8 cellular contexts compared by ENCODE assay signal in the genomic region with DNA sequence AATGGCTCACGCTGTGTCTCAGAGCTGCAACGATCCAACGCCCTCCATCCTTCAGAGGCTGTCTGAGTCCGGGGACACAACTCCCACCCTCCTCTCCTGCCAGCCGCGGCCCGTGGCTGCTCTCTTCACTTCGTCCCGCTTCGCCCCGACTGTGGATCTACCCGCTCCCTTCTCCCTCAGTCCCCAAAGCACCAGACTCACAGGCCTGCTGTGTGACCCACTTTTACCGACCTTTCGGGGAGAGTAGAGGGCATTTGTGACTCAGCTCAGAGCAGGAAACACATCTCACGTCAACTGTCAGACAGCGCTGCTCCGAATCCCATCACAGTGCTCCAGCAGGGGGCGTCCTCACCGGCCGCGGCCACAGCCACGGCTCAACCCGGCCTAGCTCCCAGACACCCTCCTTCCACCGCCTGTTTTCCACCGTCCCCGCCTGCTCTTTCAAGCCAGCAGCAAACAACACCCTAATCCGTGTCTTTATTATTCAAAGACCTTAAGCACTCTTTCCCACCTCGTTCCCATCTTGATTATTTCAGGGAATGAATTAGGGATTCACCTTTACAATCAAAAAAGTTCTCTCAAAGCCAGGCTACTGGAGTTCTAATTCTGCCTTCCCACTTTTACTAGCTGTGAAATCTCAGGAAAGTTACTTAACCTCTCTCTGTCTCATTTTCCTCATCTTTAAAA. TPM values are rescaled to one million over a fixed set of nuclear protein-coding genes. Genes with fewer than 3 reads are reported as not detected.
DNase-seq lines count a peak whose midpoint lies in the region; ATAC-seq and TF ChIP-seq lines count a peak whose summit lies in the region.

No MANE protein-coding gene starts in this region.

- WGBS in suprapubic skin: 20% methylated on average over 28 of the region's 28 CpGs

- H3K4me3 ChIP-seq in ACC112 (ENCODE audit: low read depth, low read length): 0 out of 2 replicates have a peak overlapping the region, but pooled peaks have one; percentile 14
- H3K4me3 ChIP-seq in suprapubic skin: peak overlapping the region; percentile 19

- peak in 63 of 76 experiments; percentile 9 to 79 (median 53) for DNase-seq in HUDEP-2 (lab: John Stamatoyannopoulos, UW; ENCODE audit: unreplicated experiment in 76 of 76)
- DNase-seq in SK-N-DZ (ENCODE audit: low spot score): peak; percentile 75
- DNase-seq in activated naive CD4-positive, alpha-beta T cell treated with anti-CD3 and anti-CD28 coated beads, Interleukin-2, amount 50 U/mL, for 16 hours: peak; percentile 84
- DNase-seq in head of caudate nucleus: peak; percentile 65 to 95 (median 87)
- DNase-seq in osteocyte (ENCODE audit: extremely low spot score, unreplicated experiment): peak; percentile 95
- DNase-seq in suprapubic skin (ENCODE audit: low spot score in 2 of 2): peak; percentile 85 to 91

- H3K9me3 ChIP-seq in suprapubic skin: no peaks in the 10 kb centered on the region

- TF ChIP-seq POLR2A in suprapubic skin (IDR thresholded peaks at IDR 0.05): no peak

- H3K27ac Mint-ChIP-seq in osteocyte (ENCODE audit: unreplicated experiment): peak overlapping the region; percentile 87

- H3K27me3 Mint-ChIP-seq in osteocyte (ENCODE audit: unreplicated experiment): no peaks in the 10 kb centered on the region

- no peaks in the 10 kb centered on the region for H3K9me3 Mint-ChIP-seq in osteocyte (ENCODE audit: unreplicated experiment)

- H3K36me3 ChIP-seq in ACC112 (ENCODE audit: insufficient read depth, low read length): no peaks in the 10 kb centered on the region
- no peaks in the 10 kb centered on the region for H3K36me3 ChIP-seq in suprapubic skin

- intact Hi-C loops in head of caudate nucleus (cut with DNase I): no loop called here

- H3K79me2 ChIP-seq in ACC112 (ENCODE audit: control insufficient read depth, insufficient read depth, low read length, unreplicated experiment): no peaks in the 10 kb centered on the region

- ATAC-seq in GM18861 (IDR thresholded peaks at IDR 0.05; ENCODE audit: unreplicated experiment): peak; percentile 76

- no peak for TF ChIP-seq EP300 in suprapubic skin (IDR thresholded peaks at IDR 0.05)

- peaks cover 8% of the 10 kb centered on the region for H3K4me1 Mint-ChIP-seq in osteocyte (ENCODE audit: unreplicated experiment)

- H3K27ac ChIP-seq in ACC112 (ENCODE audit: low read depth, low read length): no peak overlapping the region
- peak overlapping the region; percentile 57 for H3K27ac ChIP-seq in suprapubic skin

- no peaks in the 10 kb centered on the region for H3K36me3 Mint-ChIP-seq in osteocyte (ENCODE audit: unreplicated experiment)

- peak overlapping the region; percentile 71 for H3K4me3 Mint-ChIP-seq in osteocyte (ENCODE audit: unreplicated experiment)

- H2AFZ ChIP-seq in ACC112 (ENCODE audit: low read length, unreplicated experiment): peak overlapping the region; percentile 80

- H3K27me3 ChIP-seq in ACC112 (ENCODE audit: insufficient read depth, low read length): no peaks in the 10 kb centered on the region
- H3K27me3 ChIP-seq in suprapubic skin: no peaks in the 10 kb centered on the region

- TF ChIP-seq CTCF in osteocyte (IDR thresholded peaks at IDR 0.05) (peak; percentile 95), suprapubic skin (IDR thresholded peaks at IDR 0.05) (peak; percentile 53 to 91)

- H3K4me1 ChIP-seq in ACC112 (ENCODE audit: control insufficient read depth, insufficient read depth, low read length, unreplicated experiment) (peaks cover 10% of the 10 kb centered on the region), suprapubic skin (peaks cover 10% of the 10 kb centered on the region)

RNA-seq across cellular contexts. Expression of a gene that starts 5.0 kb away (rescaled TPM):
- polyA plus RNA-seq in SK-N-DZ (2014; cell fraction: cytosol; rRNA removed): 0.14 TPM in 1 of 2 replicates, not detected in the other
- polyA plus RNA-seq in SK-N-DZ (2014; cell fraction: nucleus; rRNA removed): not detected in 2 replicates
- total RNA-seq in osteocyte: not detected in 2 replicates
- under 1 TPM in 1 of 4 donors, not detected in 3; 0.15 TPM for total RNA-seq in suprapubic skin

RNA-seq across cellular contexts. Expression of a gene that starts 16.1 kb away (rescaled TPM):
- polyA plus RNA-seq in SK-N-DZ (2014; cell fraction: cytosol; rRNA removed): 1.3 and 1.8 TPM in 2 replicates
- 0.33 and 0.90 TPM in 2 replicates for polyA plus RNA-seq in SK-N-DZ (2014; cell fraction: nucleus; rRNA removed)
- total RNA-seq in osteocyte (0.24 and 0.46 TPM in 2 replicates), suprapubic skin (100 to 1,000 TPM; 128 to 258 (median 196) TPM)

RNA-seq across cellular contexts. Expression of a gene that starts 27.2 kb away (rescaled TPM):
- polyA plus RNA-seq in SK-N-DZ (2014; cell fraction: cytosol; rRNA removed): 0.03 and 0.40 TPM in 2 replicates
- 0.20 TPM in 1 of 2 replicates, not detected in the other for polyA plus RNA-seq in SK-N-DZ (2014; cell fraction: nucleus; rRNA removed)
- total RNA-seq in osteocyte (not detected in 2 replicates), suprapubic skin (not detected)

RNA-seq across cellular contexts. Expression of a gene that starts 41.8 kb away (rescaled TPM):
- polyA plus RNA-seq in SK-N-DZ (2014; cell fraction: cytosol; rRNA removed): 39.4 and 53.6 TPM in 2 replicates
- polyA plus RNA-seq in SK-N-DZ (2014; cell fraction: nucleus; rRNA removed): 19.5 and 37.3 TPM in 2 replicates
- total RNA-seq in osteocyte: 1.4 and 1.5 TPM in 2 replicates
- under 1 TPM in 3 of 4 donors, not detected in 1; 0.38 to 0.65 (median 0.56) TPM for total RNA-seq in suprapubic skin

Comparison
In these comparisons a context has a peak if more than half of its experiments do, and no peak if none do; other contexts are left out.
1. RNA of a gene that starts 16.1 kb away (total RNA-seq): 128 to 258 TPM in suprapubic skin; 0.24 to 0.46 TPM in osteocyte; every median in the first group is over 10 times any median in the second.
2. Peak in every context shown above with its lines, with median percentiles within 50 percentile points of each other: DNase-seq.